Comparison of ENCODE assay signal across 2 cellular contexts in the genomic region with DNA sequence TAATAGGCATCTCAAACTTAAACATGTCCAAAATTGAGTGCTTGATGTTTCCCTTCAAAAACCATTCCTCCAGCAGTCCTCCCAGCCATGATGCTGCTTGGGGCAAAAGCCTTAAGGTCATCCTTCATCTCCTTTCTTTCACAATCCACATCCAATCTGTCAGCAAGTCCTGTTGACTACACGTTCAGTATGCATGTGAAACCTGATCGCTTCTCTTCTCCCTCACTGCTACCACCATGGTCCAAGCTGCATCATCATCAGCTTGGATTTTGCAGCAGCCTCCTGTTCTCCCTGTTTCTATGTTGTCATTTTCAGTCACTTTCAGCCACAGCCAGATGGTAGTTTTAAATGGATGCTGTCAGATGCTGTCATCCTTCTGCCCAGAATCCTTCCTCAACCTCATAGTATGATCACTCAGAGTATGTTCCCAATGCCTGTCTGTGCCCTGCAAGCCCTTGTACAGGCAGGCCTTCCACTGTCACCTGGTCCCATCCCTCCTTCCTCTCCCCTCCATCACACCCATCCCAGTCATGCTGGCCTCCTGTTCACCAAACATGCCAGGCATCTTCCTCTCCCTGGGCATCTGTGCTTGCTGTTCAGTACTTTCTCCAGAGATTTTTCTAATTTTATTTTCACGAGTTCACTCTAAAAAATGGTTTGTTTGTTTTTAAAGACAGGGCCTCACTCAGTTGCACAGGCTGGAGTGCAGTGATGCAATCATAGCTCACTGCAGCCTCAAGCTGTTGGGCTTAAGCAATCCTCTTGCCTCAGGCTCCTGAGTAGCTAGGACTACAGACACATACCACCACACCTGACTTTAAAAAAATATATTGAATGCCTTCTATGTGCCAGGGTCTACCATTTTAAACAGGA.
A peak's percentile ranks its signal among the peaks of the same experiment; 100 is the strongest.
TF ChIP-seq lines count a peak whose summit lies in the region.

No MANE protein-coding gene starts in this region.

TF ChIP-seq in A549, 52 proteins besides CTCF, POLR2A, EP300 and RAD21:
- peak in 1 of 2 experiments; percentile 63; a peak in 2 of 4 replicates for TF ChIP-seq CEBPB (IDR thresholded peaks at IDR 0.05)
- no peak for TF ChIP-seq EHMT2 (IDR thresholded peaks at IDR 0.05; ENCODE audit: low read depth)

TF ChIP-seq in HCT116, 20 proteins besides CTCF, POLR2A, EP300 and RAD21:
- TF ChIP-seq SIN3A (IDR thresholded peaks at IDR 0.05; ENCODE audit: low read depth) (no peak), ELF1 (IDR thresholded peaks at IDR 0.05; ENCODE audit: borderline replicate concordance, low read depth) (no peak), CEBPB (IDR thresholded peaks at IDR 0.05; ENCODE audit: low read depth) (0 out of 2 replicates have a peak, but pooled peaks have one; percentile 35)
